22 cellular contexts compared by ENCODE assay signal in genomic region chr15:74612677-74613076, GRCh38. TPM values are rescaled to one million over a fixed set of nuclear protein-coding genes. Genes with fewer than 3 reads are reported as not detected.
A peak's percentile ranks its signal among the peaks of the same experiment; 100 is the strongest.
DNase-seq lines count a peak whose midpoint lies in the region; ATAC-seq, FAIRE-seq and TF ChIP-seq lines count a peak whose summit lies in the region.
"Had no signal": no experiment of that assay in that cellular context is flagged by ENCODE, and none has a peak within 500 bp of the region (broad histone marks: within the 10 kb centered on the region; RNA-seq: fewer than 3 reads in every experiment).

No MANE protein-coding gene starts in this region.

- no peak overlapping the region for H2AFZ ChIP-seq in astrocyte (ENCODE audit: low read depth, low read length)

- POLR2A ChIA-PET in activated CD4-positive, alpha-beta memory T cell treated with anti-CD3 and anti-CD28 coated beads, Interleukin-2, amount 10 ng/mL, durations not matched to agents 7 days and 5 days (lab: Charles Lee) = interaction anchor here (0.7 to 7.8 kb wide), 9 partner anchors 8 to 179 kb away, joined by 3 to 55 read pairs (median 3); partner anchors contain the start of genes ARID3B and UBL7
- POLR2A ChIA-PET in activated CD4-positive, alpha-beta memory T cell treated with anti-CD3 and anti-CD28 coated beads for 36 hours (lab: Charles Lee) = interaction anchor here (0.7 to 4.9 kb wide), 3 partner anchors 9 to 72 kb away, joined by 3 to 33 read pairs (median 6); partner anchors contain the start of gene ARID3B
- POLR2A ChIA-PET in CD8-positive, alpha-beta T cell (lab: Charles Lee) = interaction anchor here (1.3 to 2.6 kb wide), 2 partner anchors 9 to 151 kb away, joined by 3 to 11 read pairs; partner anchors contain the start of gene UBL7

- H3K36me3 ChIP-seq in CD8-positive, alpha-beta T cell (ENCODE audit: insufficient read depth, low read length) = no peaks in the 10 kb centered on the region
- H3K36me3 ChIP-seq in astrocyte (ENCODE audit: insufficient read depth, low read length) = no peaks in the 10 kb centered on the region
- H3K36me3 ChIP-seq: pancreas, thoracic aorta had no signal

- H3K4me3 ChIP-seq in CD8-positive, alpha-beta T cell (ENCODE audit: low read depth, low read length) = no peak overlapping the region
- H3K4me3 ChIP-seq in astrocyte (ENCODE audit: insufficient read depth, low read depth, low read length) = no peak overlapping the region
- H3K4me3 ChIP-seq: BLaER1, pancreas, thoracic aorta had no signal

- H4K20me1 ChIP-seq in astrocyte (ENCODE audit: insufficient read depth, low read length) = peaks cover 14% of the 10 kb centered on the region

- CTCF ChIA-PET in activated CD4-positive, alpha-beta memory T cell treated with anti-CD3 and anti-CD28 coated beads, Interleukin-2, amount 10 ng/mL, durations not matched to agents 7 days and 5 days (lab: Charles Lee) = interaction anchor here (1.1 to 8.1 kb wide), 4 partner anchors 9 to 289 kb away, joined by 3 to 72 read pairs (median 8); no protein-coding TSS in a partner anchor
- CTCF ChIA-PET in activated CD4-positive, alpha-beta memory T cell treated with anti-CD3 and anti-CD28 coated beads for 36 hours (lab: Charles Lee) = interaction anchor here (1.0 to 15.5 kb wide), 4 partner anchors 8 to 68 kb away, joined by 4 to 214 read pairs (median 6); no protein-coding TSS in a partner anchor
- CTCF ChIA-PET in CD8-positive, alpha-beta T cell (lab: Charles Lee) = interaction anchor here (0.9 to 1.3 kb wide), 3 partner anchors 8 to 67 kb away, joined by 3 to 5 read pairs (median 4); no protein-coding TSS in a partner anchor

- ATAC-seq in CD8-positive, alpha-beta T cell = no peak
- ATAC-seq in HG03442 (IDR thresholded peaks at IDR 0.05; ENCODE audit: unreplicated experiment) = no peak
- ATAC-seq: left ventricle myocardium superior, pancreas, Right ventricle myocardium inferior, sciatic nerve had no signal

- H3K79me2 ChIP-seq in astrocyte (ENCODE audit: insufficient read depth, low read length) = peaks cover 26% of the 10 kb centered on the region

- H3K9me3 ChIP-seq in CD8-positive, alpha-beta T cell (ENCODE audit: low read length) = no peaks in the 10 kb centered on the region
- H3K9me3 ChIP-seq in astrocyte (ENCODE audit: insufficient read depth, low read depth, low read length) = no peaks in the 10 kb centered on the region
- H3K9me3 ChIP-seq: BLaER1, pancreas, thoracic aorta had no signal

- no peak for TF ChIP-seq CTCF in CD8-positive, alpha-beta T cell (IDR thresholded peaks at IDR 0.05)
- TF ChIP-seq CTCF in astrocyte (IDR thresholded peaks at IDR 0.05; ENCODE audit: insufficient read depth, low read depth, low read length) = no peak
- TF ChIP-seq CTCF in nephron (IDR thresholded peaks at IDR 0.05; ENCODE audit: unreplicated experiment in 3 of 3) = no peak
- TF ChIP-seq CTCF in GM20000 (IDR thresholded peaks at IDR 0.05; ENCODE audit: extremely low read depth, missing control alignments) = no peak

- no peak overlapping the region for H3K9ac ChIP-seq in astrocyte (ENCODE audit: low read length)
- H3K9ac ChIP-seq: BLaER1 had no signal

- peaks cover 13% of the 10 kb centered on the region for H3K4me1 ChIP-seq in CD8-positive, alpha-beta T cell (ENCODE audit: insufficient read depth, low read length)
- peaks cover 17% of the 10 kb centered on the region for H3K4me1 ChIP-seq in astrocyte (ENCODE audit: insufficient read depth, low read length)

- no peaks in the 10 kb centered on the region for H3K9me3 Mint-ChIP-seq in activated CD4-positive, alpha-beta memory T cell treated with anti-CD3 and anti-CD28 coated beads, Interleukin-2, amount 10 ng/mL, durations not matched to agents 7 days and 5 days
- no peaks in the 10 kb centered on the region for H3K9me3 Mint-ChIP-seq in activated CD4-positive, alpha-beta memory T cell treated with anti-CD3 and anti-CD28 coated beads for 36 hours
- no peaks in the 10 kb centered on the region for H3K9me3 Mint-ChIP-seq in CD8-positive, alpha-beta T cell
- no peaks in the 10 kb centered on the region for H3K9me3 Mint-ChIP-seq in astrocyte (ENCODE audit: unreplicated experiment)
- H3K9me3 Mint-ChIP-seq in nephron = no peaks in the 10 kb centered on the region

- peaks cover 23% of the 10 kb centered on the region for H3K4me1 Mint-ChIP-seq in activated CD4-positive, alpha-beta memory T cell treated with anti-CD3 and anti-CD28 coated beads, Interleukin-2, amount 10 ng/mL, durations not matched to agents 7 days and 5 days
- H3K4me1 Mint-ChIP-seq in activated CD4-positive, alpha-beta memory T cell treated with anti-CD3 and anti-CD28 coated beads for 36 hours (ENCODE audit: low read depth) = peaks cover 13% of the 10 kb centered on the region
- H3K4me1 Mint-ChIP-seq in CD8-positive, alpha-beta T cell (ENCODE audit: low read depth) = peaks cover 14% of the 10 kb centered on the region
- H3K4me1 Mint-ChIP-seq in astrocyte (ENCODE audit: low read depth, unreplicated experiment) (peaks cover 8% of the 10 kb centered on the region), nephron (peaks cover 23% of the 10 kb centered on the region)

- no peak overlapping the region for H3K4me2 ChIP-seq in astrocyte (ENCODE audit: low read length)
- H3K4me2 ChIP-seq: BLaER1 had no signal

- no peak for FAIRE-seq in astrocyte (lab: Jason Lieb, UNC)
- FAIRE-seq: pancreas had no signal

- H3K27me3 Mint-ChIP-seq in activated CD4-positive, alpha-beta memory T cell treated with anti-CD3 and anti-CD28 coated beads, Interleukin-2, amount 10 ng/mL, durations not matched to agents 7 days and 5 days = no peaks in the 10 kb centered on the region
- H3K27me3 Mint-ChIP-seq in activated CD4-positive, alpha-beta memory T cell treated with anti-CD3 and anti-CD28 coated beads for 36 hours = no peaks in the 10 kb centered on the region
- H3K27me3 Mint-ChIP-seq in CD8-positive, alpha-beta T cell (ENCODE audit: low read depth) = no peaks in the 10 kb centered on the region
- H3K27me3 Mint-ChIP-seq in astrocyte (ENCODE audit: low read depth, unreplicated experiment) (peaks cover 39% of the 10 kb centered on the region), nephron (ENCODE audit: low read depth) (peaks cover 7% of the 10 kb centered on the region)

- peak overlapping the region; percentile 30 for H3K4me3 Mint-ChIP-seq in activated CD4-positive, alpha-beta memory T cell treated with anti-CD3 and anti-CD28 coated beads, Interleukin-2, amount 10 ng/mL, durations not matched to agents 7 days and 5 days
- no peak overlapping the region for H3K4me3 Mint-ChIP-seq in activated CD4-positive, alpha-beta memory T cell treated with anti-CD3 and anti-CD28 coated beads for 36 hours
- H3K4me3 Mint-ChIP-seq in CD8-positive, alpha-beta T cell = peak overlapping the region; percentile 47
- H3K4me3 Mint-ChIP-seq in astrocyte (ENCODE audit: unreplicated experiment) (no peak overlapping the region), nephron (peak overlapping the region; percentile 60 to 75 (median 70))

- no peak overlapping the region for H3K27ac ChIP-seq in CD8-positive, alpha-beta T cell (ENCODE audit: low read depth, low read length)
- H3K27ac ChIP-seq in astrocyte (ENCODE audit: low read depth, low read length) = no peak overlapping the region
- H3K27ac ChIP-seq: BLaER1, epithelial cell of prostate, pancreas, thoracic aorta had no signal

- no peak for DNase-seq in activated CD4-positive, alpha-beta memory T cell treated with anti-CD3 and anti-CD28 coated beads, Interleukin-2, amount 10 ng/mL, durations not matched to agents 7 days and 5 days
- DNase-seq in activated CD4-positive, alpha-beta memory T cell treated with anti-CD3 and anti-CD28 coated beads for 36 hours = no peak
- no peak for DNase-seq in CD8-positive, alpha-beta T cell
- DNase-seq in astrocyte (ENCODE audit: low read depth) (no peak), GM20000 (ENCODE audit: low spot score) (no peak)
- DNase-seq in activated CD8-positive, alpha-beta memory T cell treated with anti-CD3 and anti-CD28 coated beads for 24 hours = no peak
- DNase-seq: activated CD4-positive, alpha-beta T cell treated with anti-CD3 and anti-CD28 coated beads, Interleukin-2, amount 50 U/mL, for 48 hours; amygdala; caudate nucleus; KBM-7; left ventricle myocardium superior; NCI-H187 treated with DMSO at 0.1 percent for 48 hours; NCI-H2227 treated with DMSO at 0.1 percent for 48 hours; NCI-H774 had no signal

- H3K27me3 ChIP-seq in CD8-positive, alpha-beta T cell (ENCODE audit: insufficient read depth, low read length) = no peaks in the 10 kb centered on the region
- no peaks in the 10 kb centered on the region for H3K27me3 ChIP-seq in astrocyte (ENCODE audit: insufficient read depth, low read length)
- H3K27me3 ChIP-seq: BLaER1, pancreas had no signal

- peaks cover 15% of the 10 kb centered on the region for H3K36me3 Mint-ChIP-seq in activated CD4-positive, alpha-beta memory T cell treated with anti-CD3 and anti-CD28 coated beads, Interleukin-2, amount 10 ng/mL, durations not matched to agents 7 days and 5 days (ENCODE audit: low read depth)
- no peaks in the 10 kb centered on the region for H3K36me3 Mint-ChIP-seq in activated CD4-positive, alpha-beta memory T cell treated with anti-CD3 and anti-CD28 coated beads for 36 hours
- H3K36me3 Mint-ChIP-seq in CD8-positive, alpha-beta T cell = peaks cover 12% of the 10 kb centered on the region
- H3K36me3 Mint-ChIP-seq in astrocyte (ENCODE audit: low read depth, unreplicated experiment) = peaks cover 2% of the 10 kb centered on the region
- no peaks in the 10 kb centered on the region for H3K36me3 Mint-ChIP-seq in nephron (ENCODE audit: low read depth)

- H3K27ac Mint-ChIP-seq in activated CD4-positive, alpha-beta memory T cell treated with anti-CD3 and anti-CD28 coated beads, Interleukin-2, amount 10 ng/mL, durations not matched to agents 7 days and 5 days = peak overlapping the region; percentile 23
- H3K27ac Mint-ChIP-seq in activated CD4-positive, alpha-beta memory T cell treated with anti-CD3 and anti-CD28 coated beads for 36 hours = no peak overlapping the region
- H3K27ac Mint-ChIP-seq in CD8-positive, alpha-beta T cell = no peak overlapping the region
- H3K27ac Mint-ChIP-seq in astrocyte (ENCODE audit: unreplicated experiment) = peak overlapping the region; percentile 80
- H3K27ac Mint-ChIP-seq in nephron = peak overlapping the region; percentile 18 to 48 (median 37)

- intact Hi-C loops in activated CD4-positive, alpha-beta memory T cell treated with anti-CD3 and anti-CD28 coated beads for 36 hours (cut with micrococcal nuclease) = no loop called here
- intact Hi-C loops in CD8-positive, alpha-beta T cell (cut with DNase I, micrococcal nuclease) = loop anchor here (10.0 kb wide), 3 partner anchors 412 to 1292 kb away; partner anchors contain the start of genes FBXO22 (in 1 of the 2), PML (in 1 of the 2), PPCDC (in 1 of the 2) and STOML1 (in 1 of the 2)

RNA-seq across cellular contexts. Expression of gene CLK3, which starts 3.0 kb away (rescaled TPM):
- total RNA-seq in activated CD4-positive, alpha-beta memory T cell treated with anti-CD3 and anti-CD28 coated beads, Interleukin-2, amount 10 ng/mL, durations not matched to agents 7 days and 5 days = 100 to 1,000 TPM; 133 to 136 TPM
- total RNA-seq in activated CD4-positive, alpha-beta memory T cell treated with anti-CD3 and anti-CD28 coated beads for 36 hours = 100 to 1,000 TPM; 118 to 124 TPM
- total RNA-seq in CD8-positive, alpha-beta T cell = 100 to 1,000 TPM; 246 to 262 TPM
- total RNA-seq in astrocyte = 57.4 and 65.8 TPM in 2 replicates

Comparison
In these comparisons a context has a peak if more than half of its experiments do, and no peak if none do; other contexts are left out.
1. H3K27ac Mint-ChIP-seq: peak in activated CD4-positive, alpha-beta memory T cell treated with anti-CD3 and anti-CD28 coated beads, Interleukin-2, amount 10 ng/mL, durations not matched to agents 7 days and 5 days (single experiment), astrocyte (single experiment) and nephron (3 of 3); none in activated CD4-positive, alpha-beta memory T cell treated with anti-CD3 and anti-CD28 coated beads for 36 hours (single experiment) and CD8-positive, alpha-beta T cell (single experiment).
2. H3K4me3 Mint-ChIP-seq: peak in activated CD4-positive, alpha-beta memory T cell treated with anti-CD3 and anti-CD28 coated beads, Interleukin-2, amount 10 ng/mL, durations not matched to agents 7 days and 5 days (single experiment), CD8-positive, alpha-beta T cell (single experiment) and nephron (3 of 3); none in activated CD4-positive, alpha-beta memory T cell treated with anti-CD3 and anti-CD28 coated beads for 36 hours (single experiment) and astrocyte (single experiment).